2 cellular contexts compared by ENCODE assay signal in the genomic region with DNA sequence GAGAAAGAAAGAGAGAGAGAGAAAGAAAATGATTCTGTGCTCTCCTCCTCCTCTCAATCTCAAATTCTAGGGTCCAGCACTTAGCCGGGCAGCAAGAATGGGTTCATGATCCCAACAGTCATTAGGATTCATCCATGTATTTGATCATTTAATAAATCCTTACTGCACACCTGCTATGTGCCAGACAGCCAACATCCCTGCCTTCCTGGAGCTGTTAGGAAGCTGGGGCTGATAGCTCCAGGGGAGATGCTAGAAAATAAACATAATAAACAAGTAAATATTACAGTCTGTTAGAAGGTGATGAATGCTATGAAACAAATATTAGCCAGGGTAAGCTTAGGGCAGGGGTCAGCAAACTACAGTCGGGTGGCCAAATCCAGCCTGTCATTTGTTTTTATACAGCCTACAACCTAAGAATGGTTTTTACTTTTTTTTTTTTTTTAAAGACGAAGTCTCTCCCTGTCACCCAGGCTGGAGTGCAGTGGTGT.
A peak's percentile ranks its signal among the peaks of the same experiment; 100 is the strongest.
TF ChIP-seq lines count a peak whose summit lies in the region.

No MANE protein-coding gene starts in this region.

TF ChIP-seq in A549, 52 proteins besides CTCF, POLR2A, EP300 and RAD21:
- 0 out of 2 replicates have a peak, but pooled peaks have one; percentile 30 for TF ChIP-seq HEYL (CRISPR knock-in tag; IDR thresholded peaks at IDR 0.05)
- no peak for TF ChIP-seq FOSB (CRISPR knock-in tag; IDR thresholded peaks at IDR 0.05)
- TF ChIP-seq, protein P1, sequence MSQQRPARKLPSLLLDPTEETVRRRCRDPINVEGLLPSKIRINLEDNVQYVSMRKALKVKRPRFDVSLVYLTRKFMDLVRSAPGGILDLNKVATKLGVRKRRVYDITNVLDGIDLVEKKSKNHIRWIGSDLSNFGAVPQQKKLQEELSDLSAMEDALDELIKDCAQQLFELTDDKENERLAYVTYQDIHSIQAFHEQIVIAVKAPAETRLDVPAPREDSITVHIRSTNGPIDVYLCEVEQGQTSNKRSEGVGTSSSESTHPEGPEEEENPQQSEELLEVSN (IDR thresholded peaks at IDR 0.05; ENCODE audit: borderline replicate concordance, low read depth) = no peak
- TF ChIP-seq GATA3 (IDR thresholded peaks at IDR 0.05; ENCODE audit: borderline replicate concordance) = peak; percentile 58; the same call in 1 of the 2 replicates

TF ChIP-seq in SK-N-SH, 30 proteins besides CTCF, POLR2A, EP300 and RAD21:
- TF ChIP-seq, protein P2, sequence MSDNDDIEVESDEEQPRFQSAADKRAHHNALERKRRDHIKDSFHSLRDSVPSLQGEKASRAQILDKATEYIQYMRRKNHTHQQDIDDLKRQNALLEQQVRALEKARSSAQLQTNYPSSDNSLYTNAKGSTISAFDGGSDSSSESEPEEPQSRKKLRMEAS (IDR thresholded peaks at IDR 0.05; ENCODE audit: low read depth) = no peak
